Comparison of ENCODE assay signal across 8 cellular contexts in the genomic region with DNA sequence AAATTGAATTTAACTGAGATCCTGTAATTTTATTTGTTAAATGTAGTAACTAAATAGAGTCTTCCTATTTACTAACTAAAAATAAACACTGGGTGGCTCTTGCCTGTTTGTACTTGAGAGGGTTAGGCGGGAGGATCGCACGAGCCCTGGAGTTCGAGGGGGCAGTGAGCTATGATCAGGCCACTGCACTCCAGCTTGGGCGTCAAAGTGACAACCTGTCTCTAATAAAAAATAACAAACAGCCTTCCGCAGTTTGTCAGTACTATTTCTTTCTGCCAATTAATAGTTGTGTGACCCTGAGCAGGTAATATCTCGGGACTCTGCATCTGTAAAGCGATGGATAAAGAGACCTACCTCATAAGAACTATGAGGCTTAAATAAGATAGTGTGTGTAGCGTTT.
DNase-seq lines count a peak whose midpoint lies in the region; ATAC-seq, FAIRE-seq and TF ChIP-seq lines count a peak whose summit lies in the region.

No MANE protein-coding gene starts in this region.

- H3K9ac ChIP-seq in BLaER1 (peak overlapping the region; percentile 96), KMS-11 (peak overlapping the region; percentile 78), mucosa of rectum (ENCODE audit: low read depth in 1 of 2, low read length in 2 of 2) (peak overlapping the region; percentile 78 to 97)

- no peak for TF ChIP-seq CTCF in KMS-11 (conservative IDR thresholded peaks at IDR 0.05; ENCODE audit: low read depth, low read length)
- no peak for TF ChIP-seq CTCF in GM20000 (IDR thresholded peaks at IDR 0.05; ENCODE audit: extremely low read depth, missing control alignments)

- H3K79me2 ChIP-seq in KMS-11 (ENCODE audit: insufficient read depth, low read depth) = peaks cover 31% of the 10 kb centered on the region

- H3K4me2 ChIP-seq in BLaER1 (peak overlapping the region; percentile 97), KMS-11 (peak overlapping the region; percentile 86)

- H2AFZ ChIP-seq in KMS-11 (ENCODE audit: low read depth) = peak overlapping the region; percentile 95

- no peaks in the 10 kb centered on the region for H3K27me3 ChIP-seq in BLaER1
- no peaks in the 10 kb centered on the region for H3K27me3 ChIP-seq in KMS-11 (ENCODE audit: insufficient read depth, low read depth)
- H3K27me3 ChIP-seq in mucosa of rectum (ENCODE audit: control insufficient read depth in 2 of 2, insufficient read depth in 2 of 2, low read length in 2 of 2) = no peaks in the 10 kb centered on the region

- H3K4me1 Mint-ChIP-seq in central memory CD8-positive, alpha-beta T cell = peaks cover 28% of the 10 kb centered on the region

- no peaks in the 10 kb centered on the region for H3K27me3 Mint-ChIP-seq in central memory CD8-positive, alpha-beta T cell

- H4K20me1 ChIP-seq in BLaER1 (peaks cover 41% of the 10 kb centered on the region), KMS-11 (ENCODE audit: insufficient read depth) (no peaks in the 10 kb centered on the region)

- H3K27ac Mint-ChIP-seq in central memory CD8-positive, alpha-beta T cell (ENCODE audit: low read depth) = peak overlapping the region; percentile 97

- H3K4me1 ChIP-seq in BLaER1 (peaks cover 36% of the 10 kb centered on the region), KMS-11 (ENCODE audit: low read depth, poor library complexity, severe bottlenecking) (peaks cover 23% of the 10 kb centered on the region), mucosa of rectum (ENCODE audit: control insufficient read depth in 2 of 2, insufficient read depth in 2 of 2, low read length in 2 of 2) (peaks cover 18 to 23% of the 10 kb centered on the region in 2 donors)

- H3K27ac ChIP-seq in BLaER1 (peak overlapping the region; percentile 97), KMS-11 (peak overlapping the region; percentile 85), mucosa of rectum (ENCODE audit: low read depth in 2 of 2, low read length in 2 of 2) (peak overlapping the region; percentile 89 to 91)

- no peak for DNase-seq in central memory CD8-positive, alpha-beta T cell (ENCODE audit: low spot score in 2 of 2)
- DNase-seq in RCC 7860 (ENCODE audit: low spot score) (no peak), GM20000 (ENCODE audit: low spot score) (no peak), NOMO-1 (lab: John Stamatoyannopoulos, UW; ENCODE audit: unreplicated experiment in 2 of 2) (no peak)

- no peak for ATAC-seq in central memory CD8-positive, alpha-beta T cell (replicated peaks; ENCODE audit: extremely low read depth, poor library complexity, severe bottlenecking)
- ATAC-seq in HG03196 (IDR thresholded peaks at IDR 0.05; ENCODE audit: unreplicated experiment) = no peak

- no peak for FAIRE-seq in RCC 7860 (lab: Jason Lieb, UNC)

- peak overlapping the region; percentile 80 for H3K4me3 Mint-ChIP-seq in central memory CD8-positive, alpha-beta T cell

- H3K9me3 ChIP-seq in BLaER1 (no peaks in the 10 kb centered on the region), mucosa of rectum (ENCODE audit: control insufficient read depth in 2 of 2, low read length in 2 of 2) (no peaks in the 10 kb centered on the region)

- peaks cover 22% of the 10 kb centered on the region for H3K36me3 ChIP-seq in BLaER1
- H3K36me3 ChIP-seq in KMS-11 (ENCODE audit: insufficient read depth) = no peaks in the 10 kb centered on the region
- peaks cover 7 to 8% of the 10 kb centered on the region in 2 donors for H3K36me3 ChIP-seq in mucosa of rectum (ENCODE audit: control insufficient read depth in 2 of 2, insufficient read depth in 2 of 2, low read length in 2 of 2)

- no peaks in the 10 kb centered on the region for H3K9me3 Mint-ChIP-seq in central memory CD8-positive, alpha-beta T cell

- H3K36me3 Mint-ChIP-seq in central memory CD8-positive, alpha-beta T cell (ENCODE audit: insufficient read depth) = peaks cover 31% of the 10 kb centered on the region

- H3K4me3 ChIP-seq in BLaER1 (peak overlapping the region; percentile 92), KMS-11 (IDR thresholded peaks at IDR 0.05; ENCODE audit: insufficient read depth, low read depth, low read length) (peak overlapping the region; percentile 47), mucosa of rectum (ENCODE audit: low read length in 2 of 2) (peak overlapping the region; percentile 89 to 100)
